Comparison of ENCODE assay signal across 23 cellular contexts in the genomic region with DNA sequence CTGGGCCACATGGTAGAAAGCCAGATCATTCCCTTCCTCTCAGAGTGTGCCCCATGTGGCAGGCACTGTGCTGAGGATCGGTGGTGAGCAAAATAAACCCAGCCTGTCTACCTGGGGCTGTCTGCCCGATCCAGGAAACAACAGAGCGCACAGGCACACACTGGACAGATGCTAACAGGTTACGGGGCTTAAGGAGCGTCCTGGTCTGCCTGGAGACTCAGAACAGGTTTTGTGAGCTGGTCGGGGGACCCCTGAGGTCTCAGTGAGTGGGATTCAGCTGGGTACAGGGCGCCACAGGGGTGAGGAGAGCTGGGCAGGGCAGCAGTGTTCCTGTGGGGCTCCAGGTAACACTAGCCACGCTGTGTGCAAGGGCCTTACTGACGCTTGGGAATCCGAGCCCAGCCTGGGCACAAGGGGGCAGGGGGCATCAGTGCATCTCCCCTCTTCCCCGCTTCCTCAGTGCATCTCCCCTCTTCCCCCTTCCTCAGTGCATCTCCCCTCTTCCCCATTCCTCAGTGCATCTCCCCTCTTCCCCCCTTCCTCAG.
"Had no signal": no experiment of that assay in that cellular context is flagged by ENCODE, and none has a peak within 500 bp of the region (broad histone marks: within the 10 kb centered on the region; RNA-seq: fewer than 3 reads in every experiment).

No MANE protein-coding gene starts in this region.

- H3K4me3 Mint-ChIP-seq: activated CD4-positive, alpha-beta T cell treated with anti-CD3 and anti-CD28 coated beads, Interleukin-2, amount 10 ng/mL, durations not matched to agents 24 days and 14 days; activated CD8-positive, alpha-beta T cell treated with anti-CD3 and anti-CD28 coated beads for 36 hours; activated naive CD4-positive, alpha-beta T cell treated with anti-CD3 and anti-CD28 coated beads, Interleukin-2, amount 50 U/mL, for 24 hours; activated T-cell treated with anti-CD3 and anti-CD28 coated beads, Interleukin-2, amount 50 U/mL, for 4 hours; dendritic cell treated with granulocyte-macrophage colony-stimulating factor and Interleukin-4, amounts not matched to agents 40 ng/mL and 50 ng/mL, for 4 days; memory B cell; naive thymus-derived CD8-positive, alpha-beta T cell; stimulated activated naive CD8-positive, alpha-beta T cell treated with anti-CD3 and anti-CD28 coated beads, Interleukin-15, amount 100 ng/mL, for 72 hours; T-cell had no signal

- H3K27me3 Mint-ChIP-seq: activated CD4-positive, alpha-beta T cell treated with anti-CD3 and anti-CD28 coated beads, Interleukin-2, amount 10 ng/mL, durations not matched to agents 24 days and 14 days; activated CD8-positive, alpha-beta T cell treated with anti-CD3 and anti-CD28 coated beads for 36 hours; activated naive CD4-positive, alpha-beta T cell treated with anti-CD3 and anti-CD28 coated beads, Interleukin-2, amount 50 U/mL, for 24 hours; dendritic cell treated with granulocyte-macrophage colony-stimulating factor and Interleukin-4, amounts not matched to agents 40 ng/mL and 50 ng/mL, for 4 days; memory B cell; naive thymus-derived CD8-positive, alpha-beta T cell; stimulated activated naive CD8-positive, alpha-beta T cell treated with anti-CD3 and anti-CD28 coated beads, Interleukin-15, amount 100 ng/mL, for 72 hours; T-cell had no signal

- H3K4me1 ChIP-seq: ascending aorta, gastroesophageal sphincter, heart right ventricle, right atrium auricular region, transverse colon had no signal

- DNase-seq: activated CD4-positive, alpha-beta T cell treated with anti-CD3 and anti-CD28 coated beads, Interleukin-2, amount 10 ng/mL, durations not matched to agents 24 days and 14 days; activated CD4-positive, CD25-positive, alpha-beta regulatory T cell; activated CD8-positive, alpha-beta T cell treated with anti-CD3 and anti-CD28 coated beads for 36 hours; activated T-cell treated with anti-CD3 and anti-CD28 coated beads, Interleukin-2, amount 50 U/mL, for 4 hours; effector CD8-positive, alpha-beta T cell; heart right ventricle; kidney glomerular epithelial cell; left ventricle myocardium superior; occipital lobe; stimulated activated CD4-positive, alpha-beta T cell treated with anti-CD3 and anti-CD28 coated beads, Interleukin-15, amount 100 ng/mL, for 24 hours; stimulated activated CD4-positive, alpha-beta T cell treated with anti-CD3 and anti-CD28 coated beads, Interleukin-2, amount 100 ng/mL, for 48 hours; stimulated activated naive CD8-positive, alpha-beta T cell treated with anti-CD3 and anti-CD28 coated beads, Interleukin-15, amount 100 ng/mL, for 72 hours; T-cell; transverse colon had no signal

- H3K9me3 Mint-ChIP-seq: activated CD4-positive, alpha-beta T cell treated with anti-CD3 and anti-CD28 coated beads, Interleukin-2, amount 10 ng/mL, durations not matched to agents 24 days and 14 days; activated CD8-positive, alpha-beta T cell treated with anti-CD3 and anti-CD28 coated beads for 36 hours; activated naive CD4-positive, alpha-beta T cell treated with anti-CD3 and anti-CD28 coated beads, Interleukin-2, amount 50 U/mL, for 24 hours; activated T-cell treated with anti-CD3 and anti-CD28 coated beads, Interleukin-2, amount 50 U/mL, for 4 hours; dendritic cell treated with granulocyte-macrophage colony-stimulating factor and Interleukin-4, amounts not matched to agents 40 ng/mL and 50 ng/mL, for 4 days; memory B cell; naive thymus-derived CD8-positive, alpha-beta T cell; stimulated activated naive CD8-positive, alpha-beta T cell treated with anti-CD3 and anti-CD28 coated beads, Interleukin-15, amount 100 ng/mL, for 72 hours; T-cell had no signal

- H3K27ac ChIP-seq: ascending aorta, gastroesophageal sphincter, heart right ventricle, prostate gland, right atrium auricular region, suprapubic skin, transverse colon had no signal

- ATAC-seq: activated CD8-positive, alpha-beta T cell treated with anti-CD3 and anti-CD28 coated beads for 36 hours; activated T-cell treated with anti-CD3 and anti-CD28 coated beads, Interleukin-2, amount 50 U/mL, for 4 hours; gastroesophageal sphincter; left ventricle myocardium superior; naive thymus-derived CD8-positive, alpha-beta T cell; stimulated activated naive CD8-positive, alpha-beta T cell treated with anti-CD3 and anti-CD28 coated beads, Interleukin-15, amount 100 ng/mL, for 72 hours; T-cell had no signal

- H3K27me3 ChIP-seq: ascending aorta, gastroesophageal sphincter, heart right ventricle, right atrium auricular region, suprapubic skin, transverse colon had no signal

- H3K36me3 Mint-ChIP-seq: activated naive CD4-positive, alpha-beta T cell treated with anti-CD3 and anti-CD28 coated beads, Interleukin-2, amount 50 U/mL, for 24 hours had no signal

- H3K9me3 ChIP-seq: ascending aorta, gastroesophageal sphincter, heart right ventricle, prostate gland, right atrium auricular region, suprapubic skin, transverse colon had no signal

- H3K36me3 ChIP-seq: ascending aorta, gastroesophageal sphincter, heart right ventricle, prostate gland, right atrium auricular region, suprapubic skin, transverse colon had no signal

- H3K4me3 ChIP-seq: ascending aorta, gastroesophageal sphincter, heart right ventricle, prostate gland, right atrium auricular region, suprapubic skin, transverse colon had no signal

- H3K27ac Mint-ChIP-seq: activated CD4-positive, alpha-beta T cell treated with anti-CD3 and anti-CD28 coated beads, Interleukin-2, amount 10 ng/mL, durations not matched to agents 24 days and 14 days; activated CD8-positive, alpha-beta T cell treated with anti-CD3 and anti-CD28 coated beads for 36 hours; activated naive CD4-positive, alpha-beta T cell treated with anti-CD3 and anti-CD28 coated beads, Interleukin-2, amount 50 U/mL, for 24 hours; dendritic cell treated with granulocyte-macrophage colony-stimulating factor and Interleukin-4, amounts not matched to agents 40 ng/mL and 50 ng/mL, for 4 days; memory B cell; stimulated activated naive CD8-positive, alpha-beta T cell treated with anti-CD3 and anti-CD28 coated beads, Interleukin-15, amount 100 ng/mL, for 72 hours; T-cell had no signal

- H3K4me1 Mint-ChIP-seq: memory B cell had no signal
